2 cellular contexts compared by ENCODE assay signal in genomic region chr13:109999659-110000533, GRCh38.
TF ChIP-seq lines count a peak whose summit lies in the region.

No MANE protein-coding gene starts in this region.

TF ChIP-seq in A549, 52 proteins besides CTCF, POLR2A, EP300 and RAD21 (continued from another document):
- no peak for TF ChIP-seq PHF8 (IDR thresholded peaks at IDR 0.05; ENCODE audit: borderline replicate concordance, low read depth)
- TF ChIP-seq MAZ (IDR thresholded peaks at IDR 0.05; ENCODE audit: borderline replicate concordance, low read depth, low read length), result no peak
- no peak for TF ChIP-seq MAX (IDR thresholded peaks at IDR 0.05)
- TF ChIP-seq ZC3H11A (IDR thresholded peaks at IDR 0.05), result no peak
- no peak for TF ChIP-seq BCL3 (IDR thresholded peaks at IDR 0.05)
- TF ChIP-seq MYC (IDR thresholded peaks at IDR 0.05; ENCODE audit: borderline replicate concordance, low read length), result no peak
- TF ChIP-seq CBX8 (IDR thresholded peaks at IDR 0.05), result no peak
- TF ChIP-seq RCOR1 (IDR thresholded peaks at IDR 0.05; ENCODE audit: low read depth, low read length), result no peak
- no peak for TF ChIP-seq FOXS1 (CRISPR knock-in tag; IDR thresholded peaks at IDR 0.05)

TF ChIP-seq in GM23338, 12 proteins besides CTCF, POLR2A, EP300 and RAD21 (continued from another document):
- TF ChIP-seq ZNF462 (CRISPR knock-in tag; IDR thresholded peaks at IDR 0.05) (no peak), ZNF331 (CRISPR knock-in tag; IDR thresholded peaks at IDR 0.05; ENCODE audit: low read depth) (no peak), JUNB (IDR thresholded peaks at IDR 0.05; ENCODE audit: unreplicated experiment) (no peak), ETS1 (IDR thresholded peaks at IDR 0.05) (no peak), REST (IDR thresholded peaks at IDR 0.05; ENCODE audit: unreplicated experiment) (no peak), EZH2 (IDR thresholded peaks at IDR 0.05; ENCODE audit: low read depth, unreplicated experiment) (no peak), POLR2AphosphoS5 (IDR thresholded peaks at IDR 0.05; ENCODE audit: low read depth) (no peak)
